Comparison of ENCODE assay signal across 9 cellular contexts in the genomic region with DNA sequence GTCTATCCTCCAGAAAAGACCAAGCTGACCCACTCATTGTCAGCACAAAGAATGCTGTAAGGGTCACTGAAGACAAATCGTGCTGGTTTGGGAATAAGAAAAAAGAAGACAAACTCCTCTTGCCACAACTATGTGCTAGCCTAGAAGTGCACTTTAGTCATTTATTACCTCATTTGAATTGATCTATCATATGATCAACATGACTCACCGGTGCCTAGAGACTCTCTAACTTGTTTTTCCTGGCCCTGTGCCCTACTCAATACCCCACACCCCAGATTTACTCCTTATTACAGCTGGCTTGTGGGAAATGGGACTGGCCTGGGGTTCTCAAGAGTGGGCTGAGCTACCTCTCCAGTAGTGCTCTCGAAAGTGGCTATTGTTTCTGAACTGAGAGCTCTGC. TPM values are rescaled to one million over a fixed set of nuclear protein-coding genes. Genes with fewer than 3 reads are reported as not detected.
DNase-seq lines count a peak whose midpoint lies in the region; ATAC-seq and TF ChIP-seq lines count a peak whose summit lies in the region.
"Had no signal": no experiment of that assay in that cellular context is flagged by ENCODE, and none has a peak within 500 bp of the region (broad histone marks: within the 10 kb centered on the region; RNA-seq: fewer than 3 reads in every experiment).

No MANE protein-coding gene starts in this region.

- DNase-seq in NCI-H510A (lab: John Stamatoyannopoulos, UW) (peak; percentile 6), NCI-H510A treated with DMSO at 0.1 percent for 48 hours (lab: John Stamatoyannopoulos, UW) (no peak), glomerular endothelial cell (ENCODE audit: extremely low read depth, low read depth, low spot score) (peak; percentile 56), stromal cell of bone marrow (ENCODE audit: low read depth) (peak; percentile 88), midbrain (lab: John Stamatoyannopoulos, UW) (no peak), MV-4-11 (lab: John Stamatoyannopoulos, UW) (no peak)
- DNase-seq: CD8-positive, alpha-beta T cell had no signal

- ATAC-seq in SK-N-SH treated with all-trans-retinoic acid at 6 μM for 48 hours, result peak; percentile 87
- ATAC-seq in HG03097 (IDR thresholded peaks at IDR 0.05; ENCODE audit: low FRiP score, unreplicated experiment), result no peak
- ATAC-seq: CD8-positive, alpha-beta T cell had no signal

TF ChIP-seq in SK-N-SH treated with all-trans-retinoic acid at 6 μM for 48 hours, 23 proteins besides CTCF, POLR2A, EP300 and RAD21:
- TF ChIP-seq ISL1 (CRISPR knock-in tag; IDR thresholded peaks at IDR 0.05) (peak; percentile 88), RARB (CRISPR knock-in tag; IDR thresholded peaks at IDR 0.05) (no peak)

RNA-seq across cellular contexts. Expression of gene HORMAD2, which starts 35.9 kb away (rescaled TPM):
- not detected in 2 replicates for total RNA-seq in glomerular endothelial cell
- total RNA-seq: CD8-positive, alpha-beta T cell had no signal

Comparison
In these comparisons a context has a peak if more than half of its experiments do, and no peak if none do; other contexts are left out.
1. DNase-seq: peak in NCI-H510A (single experiment), glomerular endothelial cell (single experiment) and stromal cell of bone marrow (single experiment); none in NCI-H510A treated with DMSO at 0.1 percent for 48 hours (single experiment), midbrain (single experiment) and MV-4-11 (single experiment).